ENCODE assay signal across 10 cellular contexts in genomic region chr11:35419713-35420333, GRCh38. TPM values are rescaled to one million over a fixed set of nuclear protein-coding genes. Genes with fewer than 3 reads are reported as not detected.
A peak's percentile ranks its signal among the peaks of the same experiment; 100 is the strongest.
DNase-seq lines count a peak whose midpoint lies in the region; ATAC-seq and TF ChIP-seq lines count a peak whose summit lies in the region.
"Had no signal": no experiment of that assay in that cellular context is flagged by ENCODE, and none has a peak within 500 bp of the region (broad histone marks: within the 10 kb centered on the region; RNA-seq: fewer than 3 reads in every experiment).

No MANE protein-coding gene starts in this region.

- peaks cover 79% of the 10 kb centered on the region for H3K27me3 Mint-ChIP-seq in activated T-cell treated with anti-CD3 and anti-CD28 coated beads, Interleukin-2, amount 50 U/mL, for 72 hours (ENCODE audit: low read depth)
- H3K27me3 Mint-ChIP-seq in stimulated activated naive B cell treated with anti-CD40 and anti-IgM and Interleukin-4, amounts not matched to agents 10 μg/mL and 1 μg/mL and 100 μg/mL, for 72 hours, result peaks cover 61 to 82% of the 10 kb centered on the region in 2 donors

- H3K9me2 ChIP-seq in hepatocyte (replicated peaks; ENCODE audit: insufficient read depth), result no peaks in the 10 kb centered on the region

- H3K4me3 ChIP-seq in hepatocyte, result peak overlapping the region; percentile 36

- no peaks in the 10 kb centered on the region for H3K9me3 Mint-ChIP-seq in activated T-cell treated with anti-CD3 and anti-CD28 coated beads, Interleukin-2, amount 50 U/mL, for 72 hours
- H3K9me3 Mint-ChIP-seq in stimulated activated naive B cell treated with anti-CD40 and anti-IgM and Interleukin-4, amounts not matched to agents 10 μg/mL and 1 μg/mL and 100 μg/mL, for 72 hours, result no peaks in the 10 kb centered on the region

- H3K27ac Mint-ChIP-seq in activated T-cell treated with anti-CD3 and anti-CD28 coated beads, Interleukin-2, amount 50 U/mL, for 72 hours, result no peak overlapping the region
- H3K27ac Mint-ChIP-seq in stimulated activated naive B cell treated with anti-CD40 and anti-IgM and Interleukin-4, amounts not matched to agents 10 μg/mL and 1 μg/mL and 100 μg/mL, for 72 hours, result peak overlapping the region; percentile 37

- H3K79me2 ChIP-seq in hepatocyte, result no peaks in the 10 kb centered on the region

- TF ChIP-seq CTCF in hepatocyte (IDR thresholded peaks at IDR 0.05; ENCODE audit: poor library complexity), result no peak

- H2AFZ ChIP-seq in hepatocyte, result peak overlapping the region; percentile 49

- no peaks in the 10 kb centered on the region for H3K9me3 ChIP-seq in hepatocyte (ENCODE audit: low read depth)

- H3K4me2 ChIP-seq in hepatocyte, result peak overlapping the region; percentile 98

- H3K4me1 ChIP-seq in hepatocyte (ENCODE audit: insufficient read depth), result peaks cover 8% of the 10 kb centered on the region

- H3K4me1 Mint-ChIP-seq in activated T-cell treated with anti-CD3 and anti-CD28 coated beads, Interleukin-2, amount 50 U/mL, for 72 hours (ENCODE audit: low read depth), result peaks cover 14% of the 10 kb centered on the region
- peaks cover 11 to 22% of the 10 kb centered on the region in 2 donors for H3K4me1 Mint-ChIP-seq in stimulated activated naive B cell treated with anti-CD40 and anti-IgM and Interleukin-4, amounts not matched to agents 10 μg/mL and 1 μg/mL and 100 μg/mL, for 72 hours

- peak overlapping the region; percentile 74 for H3K4me3 Mint-ChIP-seq in activated T-cell treated with anti-CD3 and anti-CD28 coated beads, Interleukin-2, amount 50 U/mL, for 72 hours
- H3K4me3 Mint-ChIP-seq in stimulated activated naive B cell treated with anti-CD40 and anti-IgM and Interleukin-4, amounts not matched to agents 10 μg/mL and 1 μg/mL and 100 μg/mL, for 72 hours, result peak overlapping the region; percentile 73 to 82

- peak; percentile 11 to 13 for ATAC-seq in activated T-cell treated with anti-CD3 and anti-CD28 coated beads, Interleukin-2, amount 50 U/mL, for 72 hours (replicated peaks in 1 of 2)
- ATAC-seq in stimulated activated naive B cell treated with anti-CD40 and anti-IgM and Interleukin-4, amounts not matched to agents 10 μg/mL and 1 μg/mL and 100 μg/mL, for 72 hours (replicated peaks), result peak in 1 of 2 donors; percentile 38
- ATAC-seq in HG03342 (IDR thresholded peaks at IDR 0.05; ENCODE audit: unreplicated experiment) (no peak), GM21367 (IDR thresholded peaks at IDR 0.05; ENCODE audit: unreplicated experiment) (no peak)

- 3% methylated on average over 47 of the region's 52 CpGs for WGBS in hepatocyte (ENCODE audit: low lambda C conversion rate, missing lambda C conversion rate)

- H3K27me3 ChIP-seq in hepatocyte, result peaks cover 90% of the 10 kb centered on the region

- H3K36me3 Mint-ChIP-seq in activated T-cell treated with anti-CD3 and anti-CD28 coated beads, Interleukin-2, amount 50 U/mL, for 72 hours (ENCODE audit: insufficient read depth in 2 of 2), result peaks cover 0 to 2% of the 10 kb centered on the region in 2 donors
- no peaks in the 10 kb centered on the region for H3K36me3 Mint-ChIP-seq in stimulated activated naive B cell treated with anti-CD40 and anti-IgM and Interleukin-4, amounts not matched to agents 10 μg/mL and 1 μg/mL and 100 μg/mL, for 72 hours

- DNase-seq in DMS 273 (lab: John Stamatoyannopoulos, UW; ENCODE audit: unreplicated experiment), result peak; percentile 75
- no peak for DNase-seq in DMS 273 treated with DMSO at 0.1 percent for 48 hours (lab: John Stamatoyannopoulos, UW)
- peak in 1 of 2 donors; percentile 5 for DNase-seq in activated T-cell treated with anti-CD3 and anti-CD28 coated beads, Interleukin-2, amount 50 U/mL, for 72 hours
- DNase-seq in hepatocyte (ENCODE audit: low spot score), result no peak
- DNase-seq in stimulated activated naive B cell treated with anti-CD40 and anti-IgM and Interleukin-4, amounts not matched to agents 10 μg/mL and 1 μg/mL and 100 μg/mL, for 72 hours, result no peak
- DNase-seq in NCI-H2107 treated with DMSO at 0.1 percent for 48 hours (lab: John Stamatoyannopoulos, UW; ENCODE audit: unreplicated experiment), result no peak

- no peaks in the 10 kb centered on the region for H3K36me3 ChIP-seq in hepatocyte (replicated peaks; ENCODE audit: insufficient read depth, low read depth)

- no peak overlapping the region for H3K27ac ChIP-seq in hepatocyte
- H3K27ac ChIP-seq: 22Rv1 had no signal

- no peaks in the 10 kb centered on the region for H4K20me1 ChIP-seq in hepatocyte (ENCODE audit: insufficient read depth, poor library complexity, severe bottlenecking)

RNA-seq across cellular contexts. Expression of gene SLC1A2, which starts 0.5 kb away (rescaled TPM):
- under 1 TPM in 1 of 2 donors, not detected in 1; 0.09 TPM for total RNA-seq in activated T-cell treated with anti-CD3 and anti-CD28 coated beads, Interleukin-2, amount 50 U/mL, for 72 hours
- total RNA-seq in hepatocyte, result 0.84 and 2.9 TPM in 2 replicates
- 0.59 TPM in 1 of 2 replicates, not detected in the other for polyA plus RNA-seq in hepatocyte
- total RNA-seq: endothelial cell of umbilical vein had no signal
- polyA plus RNA-seq: endothelial cell of umbilical vein had no signal

Comparison
In these comparisons a context has a peak if more than half of its experiments do, and no peak if none do; other contexts are left out.
1. ATAC-seq: peak in activated T-cell treated with anti-CD3 and anti-CD28 coated beads, Interleukin-2, amount 50 U/mL, for 72 hours (2 of 2); none in HG03342 (single experiment) and GM21367 (single experiment).